In genomic region chr6:83536034-83536646, GRCh38 we compare ENCODE assay signal across 1 cellular context.
TF ChIP-seq lines count a peak whose summit lies in the region.

No MANE protein-coding gene starts in this region.

TF ChIP-seq in GM12878, 131 proteins besides CTCF, POLR2A, EP300 and RAD21 (continued from another document):
- TF ChIP-seq, protein P1, sequence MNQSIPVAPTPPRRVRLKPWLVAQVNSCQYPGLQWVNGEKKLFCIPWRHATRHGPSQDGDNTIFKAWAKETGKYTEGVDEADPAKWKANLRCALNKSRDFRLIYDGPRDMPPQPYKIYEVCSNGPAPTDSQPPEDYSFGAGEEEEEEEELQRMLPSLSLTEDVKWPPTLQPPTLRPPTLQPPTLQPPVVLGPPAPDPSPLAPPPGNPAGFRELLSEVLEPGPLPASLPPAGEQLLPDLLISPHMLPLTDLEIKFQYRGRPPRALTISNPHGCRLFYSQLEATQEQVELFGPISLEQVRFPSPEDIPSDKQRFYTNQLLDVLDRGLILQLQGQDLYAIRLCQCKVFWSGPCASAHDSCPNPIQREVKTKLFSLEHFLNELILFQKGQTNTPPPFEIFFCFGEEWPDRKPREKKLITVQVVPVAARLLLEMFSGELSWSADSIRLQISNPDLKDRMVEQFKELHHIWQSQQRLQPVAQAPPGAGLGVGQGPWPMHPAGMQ (IDR thresholded peaks at IDR 0.05; ENCODE audit: borderline replicate concordance): no peak
- TF ChIP-seq NR2C1 (IDR thresholded peaks at IDR 0.05): no peak
- TF ChIP-seq, protein P2, sequence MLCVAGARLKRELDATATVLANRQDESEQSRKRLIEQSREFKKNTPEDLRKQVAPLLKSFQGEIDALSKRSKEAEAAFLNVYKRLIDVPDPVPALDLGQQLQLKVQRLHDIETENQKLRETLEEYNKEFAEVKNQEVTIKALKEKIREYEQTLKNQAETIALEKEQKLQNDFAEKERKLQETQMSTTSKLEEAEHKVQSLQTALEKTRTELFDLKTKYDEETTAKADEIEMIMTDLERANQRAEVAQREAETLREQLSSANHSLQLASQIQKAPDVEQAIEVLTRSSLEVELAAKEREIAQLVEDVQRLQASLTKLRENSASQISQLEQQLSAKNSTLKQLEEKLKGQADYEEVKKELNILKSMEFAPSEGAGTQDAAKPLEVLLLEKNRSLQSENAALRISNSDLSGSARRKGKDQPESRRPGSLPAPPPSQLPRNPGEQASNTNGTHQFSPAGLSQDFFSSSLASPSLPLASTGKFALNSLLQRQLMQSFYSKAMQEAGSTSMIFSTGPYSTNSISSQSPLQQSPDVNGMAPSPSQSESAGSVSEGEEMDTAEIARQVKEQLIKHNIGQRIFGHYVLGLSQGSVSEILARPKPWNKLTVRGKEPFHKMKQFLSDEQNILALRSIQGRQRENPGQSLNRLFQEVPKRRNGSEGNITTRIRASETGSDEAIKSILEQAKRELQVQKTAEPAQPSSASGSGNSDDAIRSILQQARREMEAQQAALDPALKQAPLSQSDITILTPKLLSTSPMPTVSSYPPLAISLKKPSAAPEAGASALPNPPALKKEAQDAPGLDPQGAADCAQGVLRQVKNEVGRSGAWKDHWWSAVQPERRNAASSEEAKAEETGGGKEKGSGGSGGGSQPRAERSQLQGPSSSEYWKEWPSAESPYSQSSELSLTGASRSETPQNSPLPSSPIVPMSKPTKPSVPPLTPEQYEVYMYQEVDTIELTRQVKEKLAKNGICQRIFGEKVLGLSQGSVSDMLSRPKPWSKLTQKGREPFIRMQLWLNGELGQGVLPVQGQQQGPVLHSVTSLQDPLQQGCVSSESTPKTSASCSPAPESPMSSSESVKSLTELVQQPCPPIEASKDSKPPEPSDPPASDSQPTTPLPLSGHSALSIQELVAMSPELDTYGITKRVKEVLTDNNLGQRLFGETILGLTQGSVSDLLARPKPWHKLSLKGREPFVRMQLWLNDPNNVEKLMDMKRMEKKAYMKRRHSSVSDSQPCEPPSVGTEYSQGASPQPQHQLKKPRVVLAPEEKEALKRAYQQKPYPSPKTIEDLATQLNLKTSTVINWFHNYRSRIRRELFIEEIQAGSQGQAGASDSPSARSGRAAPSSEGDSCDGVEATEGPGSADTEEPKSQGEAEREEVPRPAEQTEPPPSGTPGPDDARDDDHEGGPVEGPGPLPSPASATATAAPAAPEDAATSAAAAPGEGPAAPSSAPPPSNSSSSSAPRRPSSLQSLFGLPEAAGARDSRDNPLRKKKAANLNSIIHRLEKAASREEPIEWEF (IDR thresholded peaks at IDR 0.05; ENCODE audit: insufficient replicate concordance, low read depth, low read length): peak; percentile 25
- TF ChIP-seq LARP7 (IDR thresholded peaks at IDR 0.05): no peak
- TF ChIP-seq YY1 (IDR thresholded peaks at IDR 0.05; ENCODE audit: low read depth, low read length): no peak
- no peak for TF ChIP-seq IRF4 (IDR thresholded peaks at IDR 0.05; ENCODE audit: low read depth, low read length)
- peak; percentile 44; the same call in 1 of the 2 replicates for TF ChIP-seq SMC3 (IDR thresholded peaks at IDR 0.05; ENCODE audit: borderline replicate concordance, low read length)
- TF ChIP-seq TARDBP (IDR thresholded peaks at IDR 0.05; ENCODE audit: borderline replicate concordance): no peak
- TF ChIP-seq BACH1 (IDR thresholded peaks at IDR 0.05; ENCODE audit: borderline replicate concordance): no peak
- no peak for TF ChIP-seq NBN (IDR thresholded peaks at IDR 0.05)
- no peak for TF ChIP-seq EGR1 (IDR thresholded peaks at IDR 0.05; ENCODE audit: borderline replicate concordance in 1 of 2, low read depth in 2 of 2, low read length in 2 of 2)
- no peak for TF ChIP-seq HDGF (IDR thresholded peaks at IDR 0.05)
